In the genomic region with DNA sequence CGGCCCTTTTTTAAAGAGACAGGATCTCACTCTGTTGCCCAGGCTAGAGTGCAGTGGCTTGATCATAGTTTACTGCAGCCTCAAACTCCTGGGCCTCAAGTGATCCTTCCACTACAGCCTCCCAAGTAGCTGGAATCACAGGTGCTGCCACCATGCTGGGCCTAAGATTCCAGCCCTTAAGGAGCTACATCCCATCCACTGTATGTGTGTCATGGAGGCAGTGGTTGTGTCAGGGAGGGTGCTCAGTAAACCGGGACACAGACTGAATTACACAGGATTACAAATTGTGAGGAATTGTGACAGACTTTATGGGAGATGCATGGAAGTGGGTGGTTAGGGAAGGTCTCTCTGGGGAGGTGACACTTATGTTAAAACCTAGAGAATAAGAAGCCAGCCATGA, we compare ENCODE assay signal across 28 cellular contexts. TPM values are rescaled to one million over a fixed set of nuclear protein-coding genes. Genes with fewer than 3 reads are reported as not detected.
DNase-seq lines count a peak whose midpoint lies in the region; ATAC-seq, FAIRE-seq and TF ChIP-seq lines count a peak whose summit lies in the region.
"Had no signal": no experiment of that assay in that cellular context is flagged by ENCODE, and none has a peak within 500 bp of the region (broad histone marks: within the 10 kb centered on the region; RNA-seq: fewer than 3 reads in every experiment).

No MANE protein-coding gene starts in this region.

- peaks cover 26% of the 10 kb centered on the region for H3K4me1 Mint-ChIP-seq in activated T-cell treated with anti-CD3 and anti-CD28 coated beads, Interleukin-2, amount 50 U/mL, for 24 hours (ENCODE audit: low read depth)
- H3K4me1 Mint-ChIP-seq in activated T-cell treated with anti-CD3 and anti-CD28 coated beads, Interleukin-2, amount 50 U/mL, for 72 hours (ENCODE audit: low read depth): peaks cover 30% of the 10 kb centered on the region
- no peaks in the 10 kb centered on the region for H3K4me1 Mint-ChIP-seq in Calu3 (ENCODE audit: low read depth, unreplicated experiment)
- peaks cover 26% of the 10 kb centered on the region for H3K4me1 Mint-ChIP-seq in brain
- H3K4me1 Mint-ChIP-seq in nephron progenitor cell: peaks cover 32% of the 10 kb centered on the region

- TF ChIP-seq POLR2A in GM12891 (IDR thresholded peaks at IDR 0.05; ENCODE audit: low read depth, low read length): no peak

- no peaks in the 10 kb centered on the region for H3K27me3 Mint-ChIP-seq in activated T-cell treated with anti-CD3 and anti-CD28 coated beads, Interleukin-2, amount 50 U/mL, for 24 hours
- no peaks in the 10 kb centered on the region for H3K27me3 Mint-ChIP-seq in activated T-cell treated with anti-CD3 and anti-CD28 coated beads, Interleukin-2, amount 50 U/mL, for 72 hours (ENCODE audit: low read depth)
- no peaks in the 10 kb centered on the region for H3K27me3 Mint-ChIP-seq in Calu3 (ENCODE audit: unreplicated experiment)
- peaks cover 6% of the 10 kb centered on the region for H3K27me3 Mint-ChIP-seq in brain
- peaks cover 8% of the 10 kb centered on the region for H3K27me3 Mint-ChIP-seq in nephron progenitor cell (ENCODE audit: low read depth, poor library complexity)
- H3K27me3 Mint-ChIP-seq: progenitor cell of endocrine pancreas had no signal

- TF ChIP-seq CTCF in Calu3 (IDR thresholded peaks at IDR 0.05; ENCODE audit: unreplicated experiment) (no peak), brain (conservative IDR thresholded peaks at IDR 0.05) (no peak), nephron progenitor cell (IDR thresholded peaks at IDR 0.05) (no peak)

- BruUV-seq in Calu3 (replicated peaks; lab: Mats Ljungman, UMichigan): no TSS peak

- H3K9me3 Mint-ChIP-seq in activated T-cell treated with anti-CD3 and anti-CD28 coated beads, Interleukin-2, amount 50 U/mL, for 24 hours: no peaks in the 10 kb centered on the region
- no peaks in the 10 kb centered on the region for H3K9me3 Mint-ChIP-seq in activated T-cell treated with anti-CD3 and anti-CD28 coated beads, Interleukin-2, amount 50 U/mL, for 72 hours
- H3K9me3 Mint-ChIP-seq in Calu3 (ENCODE audit: low read depth, unreplicated experiment): no peaks in the 10 kb centered on the region
- peaks cover 0 to 6% (median 0%) of the 10 kb centered on the region in 5 experiments for H3K9me3 Mint-ChIP-seq in brain
- no peaks in the 10 kb centered on the region for H3K9me3 Mint-ChIP-seq in nephron progenitor cell
- H3K9me3 Mint-ChIP-seq: stimulated activated effector memory CD8-positive, alpha-beta T cell treated with anti-CD3 and anti-CD28 coated beads, Interleukin-12 subunit alpha, Interleukin-12 subunit beta, amount 100 ng/mL, for 72 hours had no signal

- DNase-seq in activated T-cell treated with anti-CD3 and anti-CD28 coated beads, Interleukin-2, amount 50 U/mL, for 24 hours: no peak
- DNase-seq in activated T-cell treated with anti-CD3 and anti-CD28 coated beads, Interleukin-2, amount 50 U/mL, for 72 hours: no peak
- no peak for DNase-seq in Calu3
- no peak for DNase-seq in nephron progenitor cell
- DNase-seq in GM12891 (ENCODE audit: insufficient read length, low spot score): no peak
- no peak for DNase-seq in T-helper 9 cell
- DNase-seq: activated CD4-positive, alpha-beta T cell treated with anti-CD3 and anti-CD28 coated beads for 48 hours; adrenal gland; BE2C; brain microvascular endothelial cell; DMS79 treated with DMSO at 0.1 percent for 48 hours; effector CD4-positive, alpha-beta T cell; glutamatergic neuron; GM23248; midbrain; NCI-H1436; NCI-H2107; NCI-H748 treated with DMSO at 0.1 percent for 48 hours; right lobe of liver; SJCRH30; stimulated activated CD4-positive, alpha-beta T cell treated with anti-CD3 and anti-CD28 coated beads, Interleukin-12 subunit alpha, Interleukin-12 subunit beta, amount 100 ng/mL, for 4 hours; stimulated activated CD4-positive, alpha-beta T cell treated with anti-CD3 and anti-CD28 coated beads, Interleukin-4, amount 100 ng/mL, for 24 hours; upper lobe of left lung had no signal

- no peak for ATAC-seq in activated T-cell treated with anti-CD3 and anti-CD28 coated beads, Interleukin-2, amount 50 U/mL, for 72 hours (replicated peaks in 1 of 2)
- no peak for ATAC-seq in GM21381 (IDR thresholded peaks at IDR 0.05; ENCODE audit: unreplicated experiment)
- ATAC-seq: right lobe of liver; stimulated activated effector memory CD8-positive, alpha-beta T cell treated with anti-CD3 and anti-CD28 coated beads, Interleukin-12 subunit alpha, Interleukin-12 subunit beta, amount 100 ng/mL, for 72 hours had no signal

- CTCF ChIA-PET in Calu3 (lab: Charles Lee): no interaction called here

- intact Hi-C loops in Calu3 (cut with micrococcal nuclease; ENCODE audit: unreplicated experiment): no loop called here

- H3K36me3 Mint-ChIP-seq in activated T-cell treated with anti-CD3 and anti-CD28 coated beads, Interleukin-2, amount 50 U/mL, for 24 hours (ENCODE audit: low read depth): peaks cover 9% of the 10 kb centered on the region
- H3K36me3 Mint-ChIP-seq in activated T-cell treated with anti-CD3 and anti-CD28 coated beads, Interleukin-2, amount 50 U/mL, for 72 hours (ENCODE audit: insufficient read depth in 2 of 2): no peaks in the 10 kb centered on the region
- H3K36me3 Mint-ChIP-seq in Calu3 (ENCODE audit: insufficient read depth, unreplicated experiment): peaks cover 39% of the 10 kb centered on the region
- H3K36me3 Mint-ChIP-seq in brain: peaks cover 4% of the 10 kb centered on the region
- H3K36me3 Mint-ChIP-seq in nephron progenitor cell (ENCODE audit: low read depth): peaks cover 5% of the 10 kb centered on the region

- no peak for FAIRE-seq in GM12891 (lab: Jason Lieb, UNC)
- FAIRE-seq: keratinocyte had no signal

- H3K4me3 Mint-ChIP-seq in activated T-cell treated with anti-CD3 and anti-CD28 coated beads, Interleukin-2, amount 50 U/mL, for 24 hours: no peak overlapping the region
- H3K4me3 Mint-ChIP-seq in activated T-cell treated with anti-CD3 and anti-CD28 coated beads, Interleukin-2, amount 50 U/mL, for 72 hours: peak overlapping the region in 1 of 2 donors; percentile 17
- H3K4me3 Mint-ChIP-seq in Calu3 (ENCODE audit: low read depth, unreplicated experiment) (no peak overlapping the region), brain (peak overlapping the region; percentile 52 to 69 (median 53)), nephron progenitor cell (peak overlapping the region; percentile 24)
- H3K4me3 Mint-ChIP-seq: stimulated activated effector memory CD8-positive, alpha-beta T cell treated with anti-CD3 and anti-CD28 coated beads, Interleukin-12 subunit alpha, Interleukin-12 subunit beta, amount 100 ng/mL, for 72 hours had no signal

- peak overlapping the region; percentile 15 for H3K27ac Mint-ChIP-seq in activated T-cell treated with anti-CD3 and anti-CD28 coated beads, Interleukin-2, amount 50 U/mL, for 24 hours
- H3K27ac Mint-ChIP-seq in activated T-cell treated with anti-CD3 and anti-CD28 coated beads, Interleukin-2, amount 50 U/mL, for 72 hours: no peak overlapping the region
- H3K27ac Mint-ChIP-seq in Calu3 (ENCODE audit: unreplicated experiment) (peak overlapping the region; percentile 6), brain (peak overlapping the region in 2 of 5 experiments; percentile 2 to 8), nephron progenitor cell (no peak overlapping the region)
- H3K27ac Mint-ChIP-seq: progenitor cell of endocrine pancreas; stimulated activated effector memory CD8-positive, alpha-beta T cell treated with anti-CD3 and anti-CD28 coated beads, Interleukin-12 subunit alpha, Interleukin-12 subunit beta, amount 100 ng/mL, for 72 hours had no signal

TF ChIP-seq in GM12891, 5 proteins besides CTCF, POLR2A, EP300 and RAD21:
- TF ChIP-seq POLR2AphosphoS5 (IDR thresholded peaks at IDR 0.05; ENCODE audit: low read depth, low read length) (no peak), SPI1 (IDR thresholded peaks at IDR 0.05; ENCODE audit: low read depth, low read length) (no peak), TAF1 (IDR thresholded peaks at IDR 0.05; ENCODE audit: low read depth, low read length) (no peak), POU2F2 (IDR thresholded peaks at IDR 0.05; ENCODE audit: low read depth, low read length) (no peak), PAX5 (IDR thresholded peaks at IDR 0.05; ENCODE audit: insufficient read depth, low read length, severe bottlenecking) (no peak)

RNA-seq across cellular contexts. Expression of gene PPIL2, which starts 2.1 kb away (rescaled TPM):
- 10 to 100 TPM; 36.4 to 39.5 TPM for total RNA-seq in activated T-cell treated with anti-CD3 and anti-CD28 coated beads, Interleukin-2, amount 50 U/mL, for 72 hours
- 46.9 and 50.5 TPM in 2 replicates for total RNA-seq in Calu3 (2022)
- 25.8 TPM for polyA plus RNA-seq in brain (ENCODE audit: insufficient read depth, low read depth, low replicate concordance)
- polyA plus RNA-seq in GM12891 (2012; ENCODE audit: low read depth, missing spikeins): 21.9 TPM

RNA-seq across cellular contexts. Expression of gene SDF2L1, which starts 21.6 kb away (rescaled TPM):
- 10 to 100 TPM; 22.8 to 29.9 TPM for total RNA-seq in activated T-cell treated with anti-CD3 and anti-CD28 coated beads, Interleukin-2, amount 50 U/mL, for 72 hours
- 87.0 and 88.2 TPM in 2 replicates for total RNA-seq in Calu3 (2022)
- 19.1 TPM for polyA plus RNA-seq in brain (ENCODE audit: insufficient read depth, low read depth, low replicate concordance)
- 40.5 TPM for polyA plus RNA-seq in GM12891 (2012; ENCODE audit: low read depth, missing spikeins)

RNA-seq across cellular contexts. Expression of gene CCDC116, which starts 31.2 kb away (rescaled TPM):
- total RNA-seq in activated T-cell treated with anti-CD3 and anti-CD28 coated beads, Interleukin-2, amount 50 U/mL, for 72 hours: under 1 TPM; 0.22 to 0.51 TPM
- 0.17 TPM in 1 of 2 replicates, not detected in the other for total RNA-seq in Calu3 (2022)
- 0.24 TPM for polyA plus RNA-seq in brain (ENCODE audit: insufficient read depth, low read depth, low replicate concordance)
- 0.05 TPM for polyA plus RNA-seq in GM12891 (2012; ENCODE audit: low read depth, missing spikeins)
- total RNA-seq: right lobe of liver had no signal

RNA-seq across cellular contexts. Expression of gene YDJC, which starts 33.9 kb away (rescaled TPM):
- total RNA-seq in activated T-cell treated with anti-CD3 and anti-CD28 coated beads, Interleukin-2, amount 50 U/mL, for 72 hours: 10 to 100 TPM; 39.7 to 48.8 TPM
- total RNA-seq in Calu3 (2022): 57.9 and 64.2 TPM in 2 replicates
- 16.1 TPM for polyA plus RNA-seq in brain (ENCODE audit: insufficient read depth, low read depth, low replicate concordance)
- 24.5 TPM for polyA plus RNA-seq in GM12891 (2012; ENCODE audit: low read depth, missing spikeins)

Comparison
In these comparisons a context has a peak if more than half of its experiments do, and no peak if none do; other contexts are left out.
1. H3K27ac Mint-ChIP-seq: peak in activated T-cell treated with anti-CD3 and anti-CD28 coated beads, Interleukin-2, amount 50 U/mL, for 24 hours (single experiment) and Calu3 (single experiment); none in activated T-cell treated with anti-CD3 and anti-CD28 coated beads, Interleukin-2, amount 50 U/mL, for 72 hours (single experiment) and nephron progenitor cell (single experiment).
2. H3K4me3 Mint-ChIP-seq: peak in brain (5 of 5) and nephron progenitor cell (single experiment); none in activated T-cell treated with anti-CD3 and anti-CD28 coated beads, Interleukin-2, amount 50 U/mL, for 24 hours (single experiment) and Calu3 (single experiment).